In the genomic region with DNA sequence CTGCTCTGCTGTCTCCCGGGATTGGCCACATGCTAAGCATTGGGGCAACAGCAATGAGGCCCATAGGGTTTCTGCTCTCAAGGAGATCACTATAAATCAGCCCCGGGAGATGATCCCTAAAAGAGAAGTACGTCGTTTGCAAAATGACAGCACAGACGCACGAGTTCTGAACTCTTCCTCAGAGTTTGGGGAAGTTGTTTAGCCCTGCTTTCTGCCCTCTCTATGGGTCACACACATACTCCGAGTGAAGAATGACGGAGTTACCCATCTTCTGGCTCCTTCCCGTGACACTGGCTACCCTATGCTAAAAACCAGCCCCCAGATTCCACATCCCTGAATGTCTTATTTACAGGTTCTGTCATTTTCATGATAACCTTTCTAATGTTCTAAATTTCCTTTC, we compare ENCODE assay signal across 9 cellular contexts.
A peak's percentile ranks its signal among the peaks of the same experiment; 100 is the strongest.
DNase-seq lines count a peak whose midpoint lies in the region; ATAC-seq and TF ChIP-seq lines count a peak whose summit lies in the region.
"Had no signal": no experiment of that assay in that cellular context is flagged by ENCODE, and none has a peak within 500 bp of the region (broad histone marks: within the 10 kb centered on the region; RNA-seq: fewer than 3 reads in every experiment).

No MANE protein-coding gene starts in this region.

- H3K9me2 ChIP-seq in DOHH2 (replicated peaks; ENCODE audit: control insufficient read depth, low read length) = no peaks in the 10 kb centered on the region

- peak overlapping the region; percentile 93 for H3K4me2 ChIP-seq in DOHH2 (ENCODE audit: low read length)
- H3K4me2 ChIP-seq: KMS-11 had no signal

- no peaks in the 10 kb centered on the region for H4K20me1 ChIP-seq in DOHH2 (ENCODE audit: control insufficient read depth, insufficient read depth, low read depth, low read length)

- TF ChIP-seq CTCF in DOHH2 (IDR thresholded peaks at IDR 0.05; ENCODE audit: low read depth, low read length, poor library complexity, severe bottlenecking) (no peak), right atrium auricular region (IDR thresholded peaks at IDR 0.05) (no peak)

- peaks cover 74% of the 10 kb centered on the region for H3K4me1 ChIP-seq in DOHH2 (ENCODE audit: control insufficient read depth, low read length)
- H3K4me1 ChIP-seq in right atrium auricular region = peaks cover 0 to 21% of the 10 kb centered on the region in 2 donors

- H3K9me3 ChIP-seq in DOHH2 (ENCODE audit: control insufficient read depth, insufficient read depth, low read length) (peaks cover 2% of the 10 kb centered on the region; the same call in 1 of the 2 replicates), right atrium auricular region (no peaks in the 10 kb centered on the region)

- H3K4me3 ChIP-seq in DOHH2 (ENCODE audit: low read length) (peak overlapping the region; percentile 72), right atrium auricular region (no peak overlapping the region)

- H3K27me3 ChIP-seq in DOHH2 (ENCODE audit: control insufficient read depth, low read length) = no peaks in the 10 kb centered on the region
- no peaks in the 10 kb centered on the region for H3K27me3 ChIP-seq in right atrium auricular region

- H3K27ac ChIP-seq in DOHH2 (ENCODE audit: low read depth, low read length) (peak overlapping the region; percentile 99), right atrium auricular region (peak overlapping the region; percentile 46 to 65)
- H3K27ac ChIP-seq: KMS-11 had no signal

- no peaks in the 10 kb centered on the region for H3K79me2 ChIP-seq in DOHH2 (ENCODE audit: control insufficient read depth, low read length)

- peak; percentile 38 for ATAC-seq in GM21717 (IDR thresholded peaks at IDR 0.05; ENCODE audit: unreplicated experiment)
- peak; percentile 32 for ATAC-seq in HG03571 (IDR thresholded peaks at IDR 0.05; ENCODE audit: unreplicated experiment)

- peaks cover 25% of the 10 kb centered on the region for H3F3A ChIP-seq in DOHH2 (ENCODE audit: control insufficient read depth, insufficient read depth)

- no peak for DNase-seq in right atrium auricular region (ENCODE audit: low spot score)
- DNase-seq in DMS79 treated with DMSO at 0.1 percent for 48 hours (lab: John Stamatoyannopoulos, UW) = no peak
- no peak for DNase-seq in NCI-H526 (lab: John Stamatoyannopoulos, UW)
- no peak for DNase-seq in DMS 273 (lab: John Stamatoyannopoulos, UW; ENCODE audit: unreplicated experiment)
- no peak for DNase-seq in NCI-H524 treated with DMSO at 0.1 percent for 48 hours (lab: John Stamatoyannopoulos, UW)

- H3K36me3 ChIP-seq in DOHH2 (ENCODE audit: control insufficient read depth, low read length) (peaks cover 21% of the 10 kb centered on the region), right atrium auricular region (no peaks in the 10 kb centered on the region)
